21 cellular contexts compared by ENCODE assay signal in the genomic region with DNA sequence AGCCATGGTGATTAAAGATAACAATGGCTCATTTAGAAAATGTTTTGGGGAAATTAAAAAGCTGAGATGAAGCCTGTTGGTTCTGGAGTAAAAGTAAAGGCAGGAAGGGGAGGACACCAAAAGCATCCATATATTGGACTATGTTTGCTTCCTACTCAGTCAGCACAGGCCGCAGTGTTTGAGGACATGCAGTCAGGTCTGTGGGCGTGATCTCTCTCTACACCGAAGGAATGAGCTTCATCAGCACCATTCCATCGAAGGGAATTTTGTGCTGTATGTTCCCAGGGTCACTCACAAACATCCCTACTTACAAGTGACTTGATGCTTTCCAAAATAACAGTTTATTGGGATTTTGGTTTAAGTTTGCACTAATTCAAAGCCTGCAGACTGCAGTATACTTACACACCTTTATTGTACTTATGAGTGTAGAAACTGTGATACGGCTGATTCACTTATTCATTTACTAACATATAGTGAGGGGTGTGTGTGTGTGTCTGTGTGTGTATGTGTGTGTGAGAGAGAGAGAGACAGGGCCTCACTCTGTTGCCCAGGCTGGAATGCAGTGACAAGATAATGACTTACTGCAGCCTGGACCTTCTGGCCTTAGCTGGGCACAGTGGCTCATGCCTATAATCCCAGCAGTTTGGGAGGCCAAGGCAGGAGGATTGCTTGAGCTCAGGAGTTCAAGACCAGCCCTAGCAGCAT. TPM values are rescaled to one million over a fixed set of nuclear protein-coding genes. Genes with fewer than 3 reads are reported as not detected.
DNase-seq lines count a peak whose midpoint lies in the region; TF ChIP-seq lines count a peak whose summit lies in the region.
"Had no signal": no experiment of that assay in that cellular context is flagged by ENCODE, and none has a peak within 500 bp of the region (broad histone marks: within the 10 kb centered on the region; RNA-seq: fewer than 3 reads in every experiment).

No MANE protein-coding gene starts in this region.

- no peak overlapping the region for H3K4me2 ChIP-seq in mammary epithelial cell (ENCODE audit: insufficient read depth, low read depth, low read length)
- H3K4me2 ChIP-seq in Karpas-422 (ENCODE audit: low read depth, low read length, poor library complexity, severe bottlenecking), result no peak overlapping the region
- H3K4me2 ChIP-seq: BLaER1 had no signal

- H3K36me3 Mint-ChIP-seq in MCF 10A (ENCODE audit: insufficient read depth, unreplicated experiment) (peaks cover 8% of the 10 kb centered on the region), nephron (ENCODE audit: low read depth) (no peaks in the 10 kb centered on the region)
- H3K36me3 Mint-ChIP-seq: CD4-positive, CD25-positive, alpha-beta regulatory T cell; CD8-positive, alpha-beta T cell had no signal

- TF ChIP-seq CTCF in mammary epithelial cell (conservative IDR thresholded peaks at IDR 0.05 in 1 of 2, IDR thresholded peaks at IDR 0.05 in 1 of 2; ENCODE audit: extremely low read depth in 1 of 2, insufficient read depth in 1 of 2, low read depth in 1 of 2, low read length in 2 of 2) (no peak), MCF 10A (IDR thresholded peaks at IDR 0.05; ENCODE audit: unreplicated experiment) (no peak), nephron (IDR thresholded peaks at IDR 0.05; ENCODE audit: unreplicated experiment in 3 of 3) (no peak), coronary artery (IDR thresholded peaks at IDR 0.05) (no peak)

- no peak overlapping the region for H3K4me3 ChIP-seq in mammary epithelial cell (replicated peaks in 1 of 3; ENCODE audit: insufficient read depth in 1 of 3, low read depth in 2 of 3, low read length in 3 of 3)
- H3K4me3 ChIP-seq in Karpas-422 (ENCODE audit: low read length), result no peak overlapping the region
- H3K4me3 ChIP-seq in coronary artery, result no peak overlapping the region
- H3K4me3 ChIP-seq: BLaER1, GM12878, HAP-1 had no signal

- H3K4me3 Mint-ChIP-seq in MCF 10A (ENCODE audit: unreplicated experiment), result no peak overlapping the region
- no peak overlapping the region for H3K4me3 Mint-ChIP-seq in nephron
- H3K4me3 Mint-ChIP-seq: B cell; CD4-positive, CD25-positive, alpha-beta regulatory T cell; CD8-positive, alpha-beta T cell; HFFc6 had no signal

- H3K9ac ChIP-seq in mammary epithelial cell (ENCODE audit: insufficient read depth, low read length) (no peak overlapping the region), Karpas-422 (ENCODE audit: low read length) (no peak overlapping the region)
- H3K9ac ChIP-seq: BLaER1 had no signal

- CTCF ChIA-PET in mammary epithelial cell (lab: Charles Lee; ENCODE audit: low non-redundant PET) (no interaction called here), MCF 10A (lab: Yijun Ruan, JAX) (interaction anchor here (0.5 to 1.5 kb wide), 3 partner anchors 27 to 1043 kb away, joined by 3 to 4 read pairs (median 3); no protein-coding TSS in a partner anchor)

- DNase-seq in mammary epithelial cell (no peak), MCF 10A (ENCODE audit: unreplicated experiment) (no peak), Karpas-422 (no peak), coronary artery (ENCODE audit: low spot score) (no peak)
- DNase-seq in effector CD8-positive, alpha-beta T cell (lab: John Stamatoyannopoulos, UW), result no peak
- DNase-seq: Caco-2; CD4-positive, CD25-positive, alpha-beta regulatory T cell; CD8-positive, alpha-beta T cell; DMS 273 treated with DMSO at 0.1 percent for 48 hours; DMS79; EL; GDM1; GOT3; HFFc6 had no signal

- H2AFZ ChIP-seq in mammary epithelial cell (ENCODE audit: low read depth, low read length) (peak overlapping the region; percentile 63), Karpas-422 (ENCODE audit: low read length) (no peak overlapping the region)

- H3K27ac Mint-ChIP-seq in MCF 10A (ENCODE audit: low read depth, unreplicated experiment), result no peak overlapping the region
- peak overlapping the region; percentile 20 to 94 (median 30) for H3K27ac Mint-ChIP-seq in nephron
- H3K27ac Mint-ChIP-seq: B cell; CD4-positive, CD25-positive, alpha-beta regulatory T cell; CD8-positive, alpha-beta T cell; HFFc6 had no signal

- H3K9me3 ChIP-seq in mammary epithelial cell (replicated peaks; ENCODE audit: insufficient read depth, low read length) (no peaks in the 10 kb centered on the region), Karpas-422 (ENCODE audit: low read length) (no peaks in the 10 kb centered on the region)
- H3K9me3 ChIP-seq: BLaER1, Caco-2, HAP-1 had no signal

- H3K27me3 ChIP-seq in mammary epithelial cell (ENCODE audit: insufficient read depth, low read length) (no peaks in the 10 kb centered on the region), Karpas-422 (ENCODE audit: low read length) (no peaks in the 10 kb centered on the region)
- H3K27me3 ChIP-seq: BLaER1 had no signal

- H3K27ac ChIP-seq in mammary epithelial cell (ENCODE audit: insufficient read depth, low read depth, low read length) (no peak overlapping the region), Karpas-422 (ENCODE audit: low read length) (peak overlapping the region; percentile 39), coronary artery (no peak overlapping the region)
- H3K27ac ChIP-seq: 22Rv1, BLaER1, C4-2B had no signal

- H3K4me1 Mint-ChIP-seq in MCF 10A (ENCODE audit: insufficient read depth, unreplicated experiment) (no peaks in the 10 kb centered on the region), nephron (no peaks in the 10 kb centered on the region)
- H3K4me1 Mint-ChIP-seq: B cell; CD4-positive, CD25-positive, alpha-beta regulatory T cell had no signal

- WGBS in mammary epithelial cell (ENCODE audit: low coverage, missing lambda C conversion rate), result 55% methylated on average over 5 of the region's 5 CpGs

- POLR2A ChIA-PET in MCF 10A (lab: Yijun Ruan, JAX), result interaction anchor here (1.0 kb wide), 1 partner anchor 12 kb away, joined by 3 read pairs; no protein-coding TSS in a partner anchor

- dilution Hi-C loops in mammary epithelial cell (cut with HindIII; ENCODE audit: low sequenced_read_pairs), result no loop called here

- in situ Hi-C loops in mammary epithelial cell (cut with MboI; ENCODE audit: low sequenced_read_pairs in 2 of 2), result no loop called here

- H3K9me2 ChIP-seq in Karpas-422 (replicated peaks; ENCODE audit: insufficient read depth, low read length), result no peaks in the 10 kb centered on the region

- H3K9me3 Mint-ChIP-seq in MCF 10A (ENCODE audit: unreplicated experiment), result no peaks in the 10 kb centered on the region
- H3K9me3 Mint-ChIP-seq in nephron, result no peaks in the 10 kb centered on the region
- H3K9me3 Mint-ChIP-seq: CD8-positive, alpha-beta T cell; HFFc6 had no signal

- H3K36me3 ChIP-seq in mammary epithelial cell (ENCODE audit: insufficient read depth, low read length) (no peaks in the 10 kb centered on the region), Karpas-422 (ENCODE audit: insufficient read depth, low read length) (no peaks in the 10 kb centered on the region)
- H3K36me3 ChIP-seq: BLaER1, HAP-1 had no signal

- H3K27me3 Mint-ChIP-seq in MCF 10A (ENCODE audit: insufficient read depth, unreplicated experiment), result no peaks in the 10 kb centered on the region
- peaks cover 3% of the 10 kb centered on the region for H3K27me3 Mint-ChIP-seq in nephron (ENCODE audit: low read depth)
- H3K27me3 Mint-ChIP-seq: B cell had no signal

- intact Hi-C loops in mammary epithelial cell (cut with micrococcal nuclease), result no loop called here
- intact Hi-C loops in MCF 10A (cut with micrococcal nuclease), result no loop called here

- H4K20me1 ChIP-seq in mammary epithelial cell (ENCODE audit: insufficient read depth, low read length) (no peaks in the 10 kb centered on the region), Karpas-422 (ENCODE audit: insufficient read depth, low read depth, low read length) (no peaks in the 10 kb centered on the region)
- H4K20me1 ChIP-seq: BLaER1 had no signal

- BruUV-seq in mammary epithelial cell (replicated peaks; lab: Mats Ljungman, UMichigan), result no TSS peak
- no TSS peak for BruUV-seq in MCF 10A (replicated peaks; lab: Mats Ljungman, UMichigan)

- H3K79me2 ChIP-seq in mammary epithelial cell (ENCODE audit: insufficient read depth, low read length) (no peaks in the 10 kb centered on the region), Karpas-422 (ENCODE audit: low read length) (no peaks in the 10 kb centered on the region)

- H3K4me1 ChIP-seq in mammary epithelial cell (ENCODE audit: insufficient read depth, low read length) (no peaks in the 10 kb centered on the region), Karpas-422 (ENCODE audit: low read length) (no peaks in the 10 kb centered on the region)
- H3K4me1 ChIP-seq: BLaER1, Caco-2, HAP-1 had no signal

RNA-seq across cellular contexts. Expression of a gene that starts 13.4 kb away (rescaled TPM):
- total RNA-seq in mammary epithelial cell (10 to 100 TPM; 31.8 to 43.5 TPM), MCF 10A (2022) (43.4 and 50.0 TPM in 2 replicates)
- 19.8 TPM for polyA plus RNA-seq in mammary epithelial cell
- polyA minus RNA-seq in mammary epithelial cell, result 33.3 TPM
- total RNA-seq in Karpas-422 (2014; rRNA removed; shearing (Covaris generic); ENCODE audit: low replicate concordance), result 48.4 and 68.8 TPM in 2 replicates
